ENCODE assay signal across 9 cellular contexts in genomic region chr2:233385489-233386044, GRCh38. TPM values are rescaled to one million over a fixed set of nuclear protein-coding genes. Genes with fewer than 3 reads are reported as not detected.
DNase-seq lines count a peak whose midpoint lies in the region; ATAC-seq, FAIRE-seq and TF ChIP-seq lines count a peak whose summit lies in the region.
"Had no signal": no experiment of that assay in that cellular context is flagged by ENCODE, and none has a peak within 500 bp of the region (broad histone marks: within the 10 kb centered on the region; RNA-seq: fewer than 3 reads in every experiment).

No MANE protein-coding gene starts in this region.

- peak; percentile 66 for ATAC-seq in GM21529 (IDR thresholded peaks at IDR 0.05; ENCODE audit: unreplicated experiment)

- peak; percentile 54 for TF ChIP-seq POLR2A in GM15510 (IDR thresholded peaks at IDR 0.05; ENCODE audit: borderline replicate concordance, extremely low read depth, insufficient read length)

- no peak for FAIRE-seq in D721Med (lab: Jason Lieb, UNC)
- FAIRE-seq: endometrium had no signal

- peak; percentile 29 for DNase-seq in OCI-M1 (lab: John Stamatoyannopoulos, UW)
- peak; percentile 25 for DNase-seq in effector CD8-positive, alpha-beta T cell (lab: John Stamatoyannopoulos, UW)
- DNase-seq in D721Med (ENCODE audit: insufficient read length, low spot score), result no peak
- no peak for DNase-seq in central memory CD4-positive, alpha-beta T cell
- DNase-seq in posterior vena cava (ENCODE audit: low spot score), result no peak
- no peak for DNase-seq in amniotic stem cell (lab: John Stamatoyannopoulos, UW)

- no peak for TF ChIP-seq CTCF in D721Med (IDR thresholded peaks at IDR 0.05; ENCODE audit: insufficient read depth, missing control alignments)

- intact Hi-C loops in posterior vena cava (cut with DNase I), result no loop called here

RNA-seq across cellular contexts. Expression of gene DGKD, which starts 31.3 kb away (rescaled TPM):
- total RNA-seq in posterior vena cava, result 10 to 100 TPM; 38.1 to 40.3 TPM

Comparison
In these comparisons a context has a peak if more than half of its experiments do, and no peak if none do; other contexts are left out.
1. DNase-seq: peak in OCI-M1 (single experiment) and effector CD8-positive, alpha-beta T cell (single experiment); none in D721Med (single experiment), central memory CD4-positive, alpha-beta T cell (single experiment), posterior vena cava (single experiment) and amniotic stem cell (single experiment).